In genomic region chrX:13688384-13688771, GRCh38 we compare ENCODE assay signal across 8 cellular contexts. TPM values are rescaled to one million over a fixed set of nuclear protein-coding genes. Genes with fewer than 3 reads are reported as not detected.
DNase-seq lines count a peak whose midpoint lies in the region; ATAC-seq, FAIRE-seq and TF ChIP-seq lines count a peak whose summit lies in the region.

No MANE protein-coding gene starts in this region.

- H3K9me3 ChIP-seq in CD4-positive, alpha-beta memory T cell (ENCODE audit: control insufficient read depth in 1 of 2, low read length in 2 of 2): no peaks in the 10 kb centered on the region

- no peak for FAIRE-seq in urothelium cell line (lab: Jason Lieb, UNC)

- peaks cover 27 to 69% (median 48%) of the 10 kb centered on the region in 4 donors for H3K4me1 Mint-ChIP-seq in CD4-positive, alpha-beta memory T cell
- peaks cover 29% of the 10 kb centered on the region for H3K4me1 Mint-ChIP-seq in neural crest cell

- CTCF ChIA-PET in CD4-positive, alpha-beta memory T cell (lab: Charles Lee; ENCODE audit: partially characterized antibody): interaction anchor here (0.8 to 1.8 kb wide), 5 partner anchors 19 to 342 kb away, joined by 3 to 6 read pairs (median 5); partner anchors contain the start of genes GEMIN8, OFD1 and TRAPPC2

- peak overlapping the region; percentile 87 for H3K27ac ChIP-seq in CD4-positive, alpha-beta memory T cell (ENCODE audit: low read depth, low read length)

- peaks cover 0 to 10% of the 10 kb centered on the region in 2 donors for H3K36me3 Mint-ChIP-seq in CD4-positive, alpha-beta memory T cell
- peaks cover 2% of the 10 kb centered on the region for H3K36me3 Mint-ChIP-seq in neural crest cell (ENCODE audit: low read depth)

- H3K9me3 Mint-ChIP-seq in CD4-positive, alpha-beta memory T cell: no peaks in the 10 kb centered on the region
- no peaks in the 10 kb centered on the region for H3K9me3 Mint-ChIP-seq in neural crest cell

- peak overlapping the region; percentile 20 to 52 for H3K4me3 ChIP-seq in CD4-positive, alpha-beta memory T cell (ENCODE audit: low read length in 2 of 2)
- H3K4me3 ChIP-seq in LNCaP clone FGC (ENCODE audit: low read depth, low read length): peak overlapping the region; percentile 83
- peak overlapping the region; percentile 77 for H3K4me3 ChIP-seq in choroid plexus epithelial cell (ENCODE audit: low read depth, low read length)

- H3K27ac Mint-ChIP-seq in CD4-positive, alpha-beta memory T cell: peak overlapping the region; percentile 94 to 97 (median 96)
- H3K27ac Mint-ChIP-seq in neural crest cell (ENCODE audit: unreplicated experiment): no peak overlapping the region

- H3K27me3 Mint-ChIP-seq in CD4-positive, alpha-beta memory T cell: no peaks in the 10 kb centered on the region
- no peaks in the 10 kb centered on the region for H3K27me3 Mint-ChIP-seq in neural crest cell (ENCODE audit: low read depth)

- no peak for ATAC-seq in HG02588 (IDR thresholded peaks at IDR 0.05; ENCODE audit: unreplicated experiment)

- peaks cover 41% of the 10 kb centered on the region for H3K4me1 ChIP-seq in CD4-positive, alpha-beta memory T cell (ENCODE audit: insufficient read depth, low read length)

- TF ChIP-seq CTCF in LNCaP clone FGC (IDR thresholded peaks at IDR 0.05; ENCODE audit: control insufficient read depth, extremely low read depth, insufficient read depth) (no peak), choroid plexus epithelial cell (conservative IDR thresholded peaks at IDR 0.05; ENCODE audit: low read depth, low read length) (no peak), neural crest cell (conservative IDR thresholded peaks at IDR 0.05) (no peak)

- intact Hi-C loops in CD4-positive, alpha-beta memory T cell (cut with micrococcal nuclease): loop anchor here (2.0 kb wide), 1 partner anchor 36 kb away; the partner anchor contains the start of gene TCEANC

- H3K4me3 Mint-ChIP-seq in CD4-positive, alpha-beta memory T cell: peak overlapping the region; percentile 89 to 96 (median 93)
- peak overlapping the region; percentile 94 for H3K4me3 Mint-ChIP-seq in neural crest cell

- no peaks in the 10 kb centered on the region for H3K36me3 ChIP-seq in CD4-positive, alpha-beta memory T cell (ENCODE audit: insufficient read depth, low read length)

- no peaks in the 10 kb centered on the region for H3K27me3 ChIP-seq in CD4-positive, alpha-beta memory T cell (ENCODE audit: insufficient read depth, low read length)

- POLR2A ChIA-PET in CD4-positive, alpha-beta memory T cell (lab: Charles Lee; ENCODE audit: partially characterized antibody): interaction anchor here (0.9 to 2.9 kb wide), 14 partner anchors 8 to 341 kb away, joined by 3 to 42 read pairs (median 8); partner anchors contain the start of genes GEMIN8, OFD1, TCEANC and TRAPPC2

- DNase-seq in CD4-positive, alpha-beta memory T cell: no peak
- no peak for DNase-seq in LNCaP clone FGC (ENCODE audit: low read depth)
- no peak for DNase-seq in choroid plexus epithelial cell (ENCODE audit: low read depth)
- no peak for DNase-seq in neural crest cell (ENCODE audit: low read depth, low spot score)
- DNase-seq in activated CD8-positive, alpha-beta memory T cell treated with anti-CD3 and anti-CD28 coated beads for 24 hours: no peak
- no peak for DNase-seq in MV-4-11 (lab: John Stamatoyannopoulos, UW)
- DNase-seq in urothelium cell line (ENCODE audit: low spot score): no peak

RNA-seq across cellular contexts. Expression of gene RAB9A, which starts 0.6 kb away (rescaled TPM):
- 10 to 100 TPM; 19.9 to 22.7 TPM for total RNA-seq in CD4-positive, alpha-beta memory T cell
- 10 to 100 TPM; 31.7 to 33.4 TPM for polyA plus RNA-seq in CD4-positive, alpha-beta memory T cell
- 11.6 and 14.7 TPM in 2 replicates for total RNA-seq in neural crest cell

RNA-seq across cellular contexts. Expression of gene TCEANC, which starts 35.4 kb away (rescaled TPM):
- total RNA-seq in CD4-positive, alpha-beta memory T cell: 10 to 100 TPM; 14.6 to 16.3 TPM
- 10 to 100 TPM in 1 of 2 donors, 1 to 10 TPM in 1; 9.6 to 10.3 TPM for polyA plus RNA-seq in CD4-positive, alpha-beta memory T cell
- 3.7 and 4.6 TPM in 2 replicates for total RNA-seq in neural crest cell

RNA-seq across cellular contexts. Expression of gene TRAPPC2, which starts 46.0 kb away (rescaled TPM):
- 10 to 100 TPM; 36.6 to 39.6 TPM for total RNA-seq in CD4-positive, alpha-beta memory T cell
- 10 to 100 TPM; 33.1 to 45.9 TPM for polyA plus RNA-seq in CD4-positive, alpha-beta memory T cell
- total RNA-seq in neural crest cell: 23.0 and 25.5 TPM in 2 replicates

RNA-seq across cellular contexts. Expression of gene OFD1, which starts 46.2 kb away (rescaled TPM):
- 100 to 1,000 TPM; 135 TPM for total RNA-seq in CD4-positive, alpha-beta memory T cell
- polyA plus RNA-seq in CD4-positive, alpha-beta memory T cell: 10 to 100 TPM; 22.0 to 39.0 TPM
- total RNA-seq in neural crest cell: 26.8 and 27.3 TPM in 2 replicates
